In genomic region chr10:16602104-16602735, GRCh38 we compare ENCODE assay signal across 22 cellular contexts.
"Had no signal": no experiment of that assay in that cellular context is flagged by ENCODE, and none has a peak within 500 bp of the region (broad histone marks: within the 10 kb centered on the region; RNA-seq: fewer than 3 reads in every experiment).

No MANE protein-coding gene starts in this region.

- H3K36me3 Mint-ChIP-seq: WTC11 had no signal

- H3K4me1 ChIP-seq: testis, upper lobe of left lung had no signal

- H3K4me3 ChIP-seq: dorsolateral prefrontal cortex, lung, testis, upper lobe of left lung had no signal

- H3K4me1 Mint-ChIP-seq: activated naive CD8-positive, alpha-beta T cell treated with anti-CD3 and anti-CD28 coated beads for 36 hours; nephron; stimulated activated memory B cell treated with anti-CD40 and anti-IgM and Interleukin-4, amounts not matched to agents 10 μg/mL and 1 μg/mL and 100 μg/mL, for 72 hours had no signal

- H3K27ac ChIP-seq: dorsolateral prefrontal cortex, testis, upper lobe of left lung had no signal

- H3K27ac Mint-ChIP-seq: activated CD4-positive, alpha-beta memory T cell treated with anti-CD3 and anti-CD28 coated beads for 36 hours; activated naive CD8-positive, alpha-beta T cell treated with anti-CD3 and anti-CD28 coated beads for 36 hours; activated T-helper 1 cell treated with anti-CD3 and anti-CD28 coated beads, Interleukin-12 subunit alpha, Interleukin-12 subunit beta, Interleukin-2, Interleukin-4 antibody, amounts not matched to agents 30 ng/mL and 10 ng/mL and 1 ng/mL, durations not matched to agents 14 hours and 24 hours and 36 hours; endodermal cell; nephron; stimulated activated memory B cell treated with anti-CD40 and anti-IgM and Interleukin-4, amounts not matched to agents 10 μg/mL and 1 μg/mL and 100 μg/mL, for 72 hours; WTC11 had no signal

- FAIRE-seq: colon, frontal cortex, kidney had no signal

- H3K9me3 ChIP-seq: testis, upper lobe of left lung had no signal

- H3K9me3 Mint-ChIP-seq: activated CD4-positive, alpha-beta memory T cell treated with anti-CD3 and anti-CD28 coated beads for 36 hours; activated naive CD8-positive, alpha-beta T cell treated with anti-CD3 and anti-CD28 coated beads for 36 hours; activated T-helper 1 cell treated with anti-CD3 and anti-CD28 coated beads, Interleukin-12 subunit alpha, Interleukin-12 subunit beta, Interleukin-2, Interleukin-4 antibody, amounts not matched to agents 30 ng/mL and 10 ng/mL and 1 ng/mL, durations not matched to agents 14 hours and 24 hours and 36 hours; endodermal cell; nephron; stimulated activated memory B cell treated with anti-CD40 and anti-IgM and Interleukin-4, amounts not matched to agents 10 μg/mL and 1 μg/mL and 100 μg/mL, for 72 hours; WTC11 had no signal

- H3K27me3 ChIP-seq: dorsolateral prefrontal cortex, testis, upper lobe of left lung had no signal

- H3K4me3 Mint-ChIP-seq: activated CD4-positive, alpha-beta memory T cell treated with anti-CD3 and anti-CD28 coated beads for 36 hours; activated naive CD8-positive, alpha-beta T cell treated with anti-CD3 and anti-CD28 coated beads for 36 hours; activated T-helper 1 cell treated with anti-CD3 and anti-CD28 coated beads, Interleukin-12 subunit alpha, Interleukin-12 subunit beta, Interleukin-2, Interleukin-4 antibody, amounts not matched to agents 30 ng/mL and 10 ng/mL and 1 ng/mL, durations not matched to agents 14 hours and 24 hours and 36 hours; endodermal cell; nephron; stimulated activated memory B cell treated with anti-CD40 and anti-IgM and Interleukin-4, amounts not matched to agents 10 μg/mL and 1 μg/mL and 100 μg/mL, for 72 hours; WTC11 had no signal

- DNase-seq: activated CD4-positive, alpha-beta memory T cell treated with anti-CD3 and anti-CD28 coated beads for 36 hours; activated CD4-positive, alpha-beta T cell treated with anti-CD3 and anti-CD28 coated beads for 4 hours; activated naive CD8-positive, alpha-beta T cell treated with anti-CD3 and anti-CD28 coated beads for 36 hours; activated T-cell treated with anti-CD3 and anti-CD28 coated beads for 4 hours; amygdala; central memory CD4-positive, alpha-beta T cell; dorsolateral prefrontal cortex; endodermal cell; erythroblast; kidney; midbrain; nucleus accumbens; stimulated activated CD4-positive, alpha-beta T cell treated with anti-CD3 and anti-CD28 coated beads, Interleukin-4, amount 100 ng/mL, for 24 hours; testis; upper lobe of left lung had no signal

- H3K27me3 Mint-ChIP-seq: activated CD4-positive, alpha-beta memory T cell treated with anti-CD3 and anti-CD28 coated beads for 36 hours; activated naive CD8-positive, alpha-beta T cell treated with anti-CD3 and anti-CD28 coated beads for 36 hours; stimulated activated memory B cell treated with anti-CD40 and anti-IgM and Interleukin-4, amounts not matched to agents 10 μg/mL and 1 μg/mL and 100 μg/mL, for 72 hours had no signal
